Comparison of ENCODE assay signal across 8 cellular contexts in the genomic region with DNA sequence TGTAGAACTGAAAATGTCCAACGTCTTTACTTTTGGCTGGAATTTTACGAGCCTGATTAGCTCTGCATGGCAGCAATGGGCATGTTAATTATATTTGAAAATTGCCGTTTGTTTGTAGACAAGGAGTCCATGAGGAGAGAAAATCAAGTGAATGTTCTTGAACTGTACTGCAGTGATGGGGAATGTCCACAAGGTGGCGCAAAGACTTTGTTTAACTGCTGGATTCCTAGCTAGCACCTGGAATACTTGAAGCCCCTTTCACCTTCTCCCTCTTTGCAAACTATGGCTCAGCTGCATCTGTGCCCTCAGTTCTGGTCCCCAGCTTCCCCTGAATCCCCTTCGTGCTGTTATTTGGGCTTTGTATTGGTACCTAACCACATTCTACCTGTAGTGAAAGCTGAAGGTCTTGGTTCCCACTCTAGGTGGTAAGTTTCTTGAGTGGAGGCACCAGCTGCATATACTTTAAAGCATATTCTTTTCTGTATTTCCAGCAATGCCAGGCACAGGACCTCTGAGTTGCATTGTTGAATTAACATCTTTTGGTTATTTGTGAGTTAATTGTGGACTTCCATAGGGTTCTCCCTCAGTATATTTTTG. TPM values are rescaled to one million over a fixed set of nuclear protein-coding genes. Genes with fewer than 3 reads are reported as not detected.
DNase-seq lines count a peak whose midpoint lies in the region; ATAC-seq and TF ChIP-seq lines count a peak whose summit lies in the region.

No MANE protein-coding gene starts in this region.

- TF ChIP-seq RAD21 in neural cell (conservative IDR thresholded peaks at IDR 0.05) = peak; percentile 87

- H3K9ac ChIP-seq in neural cell (ENCODE audit: low read length) = no peak overlapping the region

- H3K27ac ChIP-seq in neural cell (ENCODE audit: low read length) (no peak overlapping the region), thoracic aorta (no peak overlapping the region)

- ATAC-seq in thoracic aorta (ENCODE audit: insufficient number of reproducible peaks, low FRiP score, low read depth) (no peak), GM18520 (IDR thresholded peaks at IDR 0.05; ENCODE audit: unreplicated experiment) (no peak)

- no peak overlapping the region for H3K4me2 ChIP-seq in neural cell (ENCODE audit: low read length)

- H2AFZ ChIP-seq in neural cell (ENCODE audit: low read depth, low read length) = no peak overlapping the region

- H3K36me3 ChIP-seq in neural cell (ENCODE audit: insufficient read depth, low read length) (peaks cover 16% of the 10 kb centered on the region), thoracic aorta (peaks cover 16% of the 10 kb centered on the region)

- no peaks in the 10 kb centered on the region for H3K27me3 ChIP-seq in neural cell (ENCODE audit: insufficient read depth, low read depth, low read length)
- H3K27me3 ChIP-seq in thoracic aorta (replicated peaks; ENCODE audit: insufficient read depth) = no peaks in the 10 kb centered on the region

- no peak for TF ChIP-seq EP300 in neural cell (conservative IDR thresholded peaks at IDR 0.05; ENCODE audit: poor library complexity, severe bottlenecking)

- no peaks in the 10 kb centered on the region for H3K27me3 Mint-ChIP-seq in activated T-cell treated with anti-CD3 and anti-CD28 coated beads, Interleukin-2, amount 50 U/mL, for 24 hours

- H3K79me2 ChIP-seq in neural cell (replicated peaks; ENCODE audit: insufficient read depth, low read length) = no peaks in the 10 kb centered on the region

- peak; percentile 81 for DNase-seq in Jurkat, Clone E6-1 (ENCODE audit: low read depth, low spot score)
- DNase-seq in OCI-M2 (lab: John Stamatoyannopoulos, UW; ENCODE audit: unreplicated experiment) (peak; percentile 56), fibroblast of mammary gland (ENCODE audit: low read depth) (peak; percentile 77), thoracic aorta (ENCODE audit: low spot score) (no peak)
- DNase-seq in activated T-cell treated with anti-CD3 and anti-CD28 coated beads, Interleukin-2, amount 50 U/mL, for 24 hours = peak; percentile 61

- no peak overlapping the region for H3K4me3 Mint-ChIP-seq in activated T-cell treated with anti-CD3 and anti-CD28 coated beads, Interleukin-2, amount 50 U/mL, for 24 hours

- H3K36me3 Mint-ChIP-seq in activated T-cell treated with anti-CD3 and anti-CD28 coated beads, Interleukin-2, amount 50 U/mL, for 24 hours (ENCODE audit: low read depth) = peaks cover 74% of the 10 kb centered on the region

- no peaks in the 10 kb centered on the region for H3K4me1 ChIP-seq in thoracic aorta (ENCODE audit: control insufficient read depth in 1 of 2, low read depth in 2 of 2)

- H3K9me3 Mint-ChIP-seq in activated T-cell treated with anti-CD3 and anti-CD28 coated beads, Interleukin-2, amount 50 U/mL, for 24 hours = no peaks in the 10 kb centered on the region

- H3K4me1 Mint-ChIP-seq in activated T-cell treated with anti-CD3 and anti-CD28 coated beads, Interleukin-2, amount 50 U/mL, for 24 hours (ENCODE audit: low read depth) = peaks cover 30% of the 10 kb centered on the region

- H3K9me3 ChIP-seq in neural cell (ENCODE audit: low read length) = no peaks in the 10 kb centered on the region
- no peaks in the 10 kb centered on the region for H3K9me3 ChIP-seq in thoracic aorta

- TF ChIP-seq CTCF in GM12873 (IDR thresholded peaks at IDR 0.05; ENCODE audit: insufficient read depth, low read depth, low read length, missing control alignments) (peak; percentile 91), fibroblast of mammary gland (conservative IDR thresholded peaks at IDR 0.05; ENCODE audit: control insufficient read depth, insufficient read depth, low read depth, low read length) (peak; percentile 91), neural cell (IDR thresholded peaks at IDR 0.05; ENCODE audit: poor library complexity, severe bottlenecking) (peak; percentile 90), thoracic aorta (IDR thresholded peaks at IDR 0.05) (peak; percentile 89)

- no peaks in the 10 kb centered on the region for H3F3A ChIP-seq in neural cell (ENCODE audit: insufficient read depth, low read length, poor library complexity, severe bottlenecking)

- H3K9me2 ChIP-seq in neural cell (ENCODE audit: insufficient read depth, low read length) = no peaks in the 10 kb centered on the region

- no peak overlapping the region for H3K27ac Mint-ChIP-seq in activated T-cell treated with anti-CD3 and anti-CD28 coated beads, Interleukin-2, amount 50 U/mL, for 24 hours

- no peak overlapping the region for H3K4me3 ChIP-seq in Jurkat, Clone E6-1 (ENCODE audit: low read length)
- H3K4me3 ChIP-seq in fibroblast of mammary gland (ENCODE audit: control insufficient read depth, low read depth, low read length) = no peak overlapping the region
- H3K4me3 ChIP-seq in neural cell (ENCODE audit: low read length) = no peak overlapping the region
- H3K4me3 ChIP-seq in thoracic aorta = no peak overlapping the region

- no peaks in the 10 kb centered on the region for H4K20me1 ChIP-seq in neural cell (ENCODE audit: insufficient read depth)

TF ChIP-seq in neural cell, 6 proteins besides CTCF, POLR2A, EP300 and RAD21:
- no peak for TF ChIP-seq EZH2 (IDR thresholded peaks at IDR 0.05; ENCODE audit: borderline replicate concordance, insufficient read depth, low read length, poor library complexity, severe bottlenecking)
- TF ChIP-seq TAF1 (IDR thresholded peaks at IDR 0.05; ENCODE audit: low read depth) = no peak
- TF ChIP-seq SMC3 (conservative IDR thresholded peaks at IDR 0.05; ENCODE audit: poor library complexity) = peak; percentile 98
TF ChIP-seq in neural cell: peak in this region for 1.

RNA-seq across cellular contexts. Expression of a gene that starts 25.3 kb away (rescaled TPM):
- polyA plus RNA-seq in Jurkat, Clone E6-1 (2012; ENCODE audit: insufficient read depth, insufficient read length) = 16.8 TPM
- polyA plus RNA-seq in neural cell = 44.4 and 45.6 TPM in 2 replicates
- 45.5 and 48.0 TPM in 2 replicates for polyA minus RNA-seq in neural cell
- 10 to 100 TPM; 14.9 to 16.3 TPM for total RNA-seq in thoracic aorta
